In the genomic region with DNA sequence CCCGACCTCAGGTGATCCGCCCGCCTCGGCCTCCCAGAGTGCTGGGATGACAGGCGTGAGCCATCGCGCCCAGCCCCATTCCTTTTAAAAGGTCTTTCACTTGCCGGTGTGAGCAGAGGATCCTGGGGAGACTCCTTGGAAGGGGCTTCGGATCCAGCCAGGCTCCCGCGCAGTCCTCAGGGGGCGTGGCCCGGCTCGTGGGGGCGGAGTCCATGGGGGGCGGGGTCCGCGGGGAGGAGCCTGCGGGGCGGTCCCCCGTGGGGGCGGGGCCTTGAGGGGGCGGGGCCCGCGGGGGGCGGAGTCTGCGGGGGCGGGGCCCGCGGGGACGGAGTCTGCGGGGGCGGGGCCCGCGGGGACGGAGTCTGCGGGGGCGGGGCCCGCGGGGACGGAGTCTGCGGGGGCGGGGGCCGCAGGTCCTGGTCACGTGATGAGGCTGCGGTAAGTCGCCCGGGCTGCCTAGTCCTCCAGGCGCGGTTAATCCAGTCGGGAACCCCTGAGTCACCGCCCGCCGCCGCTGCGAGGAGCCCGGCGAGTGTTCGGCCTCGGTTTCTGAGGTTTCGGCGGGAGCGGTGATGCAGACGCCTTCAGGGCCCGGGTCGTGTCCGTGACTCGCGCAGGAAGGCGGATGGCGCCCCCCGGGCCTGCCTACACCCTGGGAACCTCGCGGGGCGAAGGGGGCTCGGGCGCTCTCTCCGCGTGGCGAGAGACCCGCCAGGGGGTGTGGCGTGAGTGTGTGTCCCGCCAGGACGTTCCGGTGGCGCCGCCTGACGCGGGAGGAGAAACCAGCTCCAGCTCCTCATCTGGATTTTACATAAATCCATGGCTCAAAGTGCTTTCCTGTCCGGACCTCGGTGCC, we compare ENCODE assay signal across 7 cellular contexts. TPM values are rescaled to one million over a fixed set of nuclear protein-coding genes. Genes with fewer than 3 reads are reported as not detected.
DNase-seq lines count a peak whose midpoint lies in the region; ATAC-seq and TF ChIP-seq lines count a peak whose summit lies in the region.

No MANE protein-coding gene starts in this region.

- H3K27ac Mint-ChIP-seq in T-helper 17 cell, result no peak overlapping the region

- WGBS in mammary epithelial cell (ENCODE audit: low coverage, missing lambda C conversion rate), result 25% methylated on average over 23 of the region's 91 CpGs

- peaks cover 19% of the 10 kb centered on the region for H3K4me1 Mint-ChIP-seq in T-helper 17 cell

- H3K9me3 ChIP-seq in T-helper 17 cell (ENCODE audit: control insufficient read depth, low read length, poor library complexity, severe bottlenecking), result no peaks in the 10 kb centered on the region
- no peaks in the 10 kb centered on the region for H3K9me3 ChIP-seq in mammary epithelial cell (replicated peaks; ENCODE audit: insufficient read depth, low read length)

- peaks cover 5% of the 10 kb centered on the region for H3K4me1 ChIP-seq in mammary epithelial cell (ENCODE audit: insufficient read depth, low read length)

- in situ Hi-C loops in mammary epithelial cell (cut with MboI; ENCODE audit: low sequenced_read_pairs in 2 of 2), result no loop called here

- peak overlapping the region; percentile 56 for H3K4me3 Mint-ChIP-seq in T-helper 17 cell

- H3K27ac ChIP-seq in mammary epithelial cell (ENCODE audit: insufficient read depth, low read depth, low read length), result no peak overlapping the region

- peak overlapping the region; percentile 95 for H2AFZ ChIP-seq in mammary epithelial cell (ENCODE audit: low read depth, low read length)

- no peaks in the 10 kb centered on the region for H3K27me3 ChIP-seq in mammary epithelial cell (ENCODE audit: insufficient read depth, low read length)

- DNase-seq in H4 (ENCODE audit: low spot score), result peak; percentile 82
- peak; percentile 50 to 57 (median 50) for DNase-seq in T-helper 17 cell
- DNase-seq in mammary epithelial cell, result peak; percentile 53
- DNase-seq in iPS-NIHi11 (ENCODE audit: low spot score), result peak; percentile 98
- peak; percentile 25 to 33 for DNase-seq in stimulated activated CD4-positive, alpha-beta T cell treated with anti-CD3 and anti-CD28 coated beads, Interleukin-15, amount 100 ng/mL, for 1 hour (ENCODE audit: low read depth in 1 of 2, low spot score in 1 of 2)
- no peak for DNase-seq in LoVo (ENCODE audit: low spot score)

- peak overlapping the region; percentile 98 for H3K4me2 ChIP-seq in mammary epithelial cell (ENCODE audit: insufficient read depth, low read depth, low read length)

- peak; percentile 65 for ATAC-seq in T-helper 17 cell
- ATAC-seq in GM18861 (IDR thresholded peaks at IDR 0.05; ENCODE audit: unreplicated experiment), result no peak

- H3K36me3 ChIP-seq in mammary epithelial cell (ENCODE audit: insufficient read depth, low read length), result no peaks in the 10 kb centered on the region

- TF ChIP-seq CTCF in mammary epithelial cell (conservative IDR thresholded peaks at IDR 0.05 in 1 of 2, IDR thresholded peaks at IDR 0.05 in 1 of 2; ENCODE audit: extremely low read depth in 1 of 2, insufficient read depth in 1 of 2, low read depth in 1 of 2, low read length in 2 of 2), result no peak

- no peak overlapping the region for H3K9ac ChIP-seq in mammary epithelial cell (ENCODE audit: insufficient read depth, low read length)

- no peaks in the 10 kb centered on the region for H3K79me2 ChIP-seq in mammary epithelial cell (ENCODE audit: insufficient read depth, low read length)

- no TSS peak for BruUV-seq in mammary epithelial cell (replicated peaks; lab: Mats Ljungman, UMichigan)

- intact Hi-C loops in mammary epithelial cell (cut with micrococcal nuclease), result no loop called here

- dilution Hi-C loops in mammary epithelial cell (cut with HindIII; ENCODE audit: low sequenced_read_pairs), result no loop called here

- H3K4me3 ChIP-seq in mammary epithelial cell (replicated peaks in 1 of 3; ENCODE audit: insufficient read depth in 1 of 3, low read depth in 2 of 3, low read length in 3 of 3), result peak overlapping the region; percentile 31 to 54 (median 53)

- H3K36me3 Mint-ChIP-seq in T-helper 17 cell (ENCODE audit: low read depth), result no peaks in the 10 kb centered on the region

- H3K27me3 Mint-ChIP-seq in T-helper 17 cell, result no peaks in the 10 kb centered on the region

- CTCF ChIA-PET in mammary epithelial cell (lab: Charles Lee; ENCODE audit: low non-redundant PET), result no interaction called here

- H4K20me1 ChIP-seq in mammary epithelial cell (ENCODE audit: insufficient read depth, low read length), result no peaks in the 10 kb centered on the region

RNA-seq across cellular contexts. Expression of gene ABR, which starts 23.6 kb away (rescaled TPM):
- total RNA-seq in H4 (2014; rRNA removed; shearing (Covaris generic)), result 33.3 and 40.0 TPM in 2 replicates
- 100 to 1,000 TPM; 101 to 130 TPM for total RNA-seq in T-helper 17 cell
- total RNA-seq in mammary epithelial cell, result 10 to 100 TPM; 64.7 to 86.9 TPM
- 73.6 TPM for polyA plus RNA-seq in mammary epithelial cell
- 168 TPM for polyA minus RNA-seq in mammary epithelial cell
